37 cellular contexts compared by ENCODE assay signal in the genomic region with DNA sequence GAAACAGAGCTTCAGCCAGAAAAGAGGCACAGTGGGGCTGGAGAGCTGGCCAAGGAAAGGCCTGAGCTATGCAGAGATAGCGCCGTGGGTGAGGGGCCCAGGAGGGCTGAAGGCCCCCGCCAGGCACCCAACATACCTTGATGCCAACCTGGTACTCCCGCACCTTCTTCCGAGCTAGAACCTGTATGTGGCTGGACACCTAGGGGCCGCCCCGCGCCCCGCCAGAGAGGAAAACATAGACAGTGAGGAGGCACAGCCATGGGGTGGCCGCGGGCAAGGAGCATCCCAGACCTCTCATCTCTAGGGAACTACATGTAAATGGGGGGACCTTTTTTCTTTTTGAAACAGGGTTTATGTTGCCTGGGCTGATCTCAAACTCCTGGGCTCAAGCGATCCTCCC. TPM values are rescaled to one million over a fixed set of nuclear protein-coding genes. Genes with fewer than 3 reads are reported as not detected.
"Had no signal": no experiment of that assay in that cellular context is flagged by ENCODE, and none has a peak within 500 bp of the region (broad histone marks: within the 10 kb centered on the region; RNA-seq: fewer than 3 reads in every experiment).

No MANE protein-coding gene starts in this region.

- H3K36me3 ChIP-seq: neutrophil, ovary had no signal

- H3K27ac Mint-ChIP-seq: activated CD4-positive, alpha-beta memory T cell treated with anti-CD3 and anti-CD28 coated beads for 36 hours; activated CD4-positive, alpha-beta T cell treated with anti-CD3 and anti-CD28 coated beads, Interleukin-2, amount 10 ng/mL, durations not matched to agents 24 days and 14 days; activated naive CD4-positive, alpha-beta T cell treated with anti-CD3 and anti-CD28 coated beads, Interleukin-2, amount 50 U/mL, for 24 hours; activated naive CD8-positive, alpha-beta T cell treated with anti-CD3 and anti-CD28 coated beads, Interleukin-2, amount 50 U/mL, for 24 hours; activated T-helper 2 cell treated with anti-CD3 and anti-CD28 coated beads, Interferon-gamma antibody, Interleukin-2, Interleukin-4, amounts not matched to agents 10 μg/mL and 5 μg/mL and 100 μg/mL, durations not matched to agents 14 hours and 24 hours and 36 hours; natural killer cell; stimulated activated memory B cell treated with anti-CD40 and anti-IgM and Interleukin-4, amounts not matched to agents 10 μg/mL and 1 μg/mL and 100 μg/mL, for 72 hours; T-helper 1 cell treated with Interleukin-12 subunit alpha and Interleukin-12 subunit beta and Interleukin-4 antibody, amounts not matched to agents 30 μg/mL and 1 μg/mL, for 36 hours had no signal

- H3K27me3 Mint-ChIP-seq: activated CD4-positive, alpha-beta memory T cell treated with anti-CD3 and anti-CD28 coated beads for 36 hours; activated CD4-positive, alpha-beta T cell treated with anti-CD3 and anti-CD28 coated beads, Interleukin-2, amount 10 ng/mL, durations not matched to agents 24 days and 14 days; activated naive CD4-positive, alpha-beta T cell treated with anti-CD3 and anti-CD28 coated beads, Interleukin-2, amount 50 U/mL, for 24 hours; activated naive CD8-positive, alpha-beta T cell treated with anti-CD3 and anti-CD28 coated beads, Interleukin-2, amount 50 U/mL, for 24 hours; effector memory CD8-positive, alpha-beta T cell; stimulated activated memory B cell treated with anti-CD40 and anti-IgM and Interleukin-4, amounts not matched to agents 10 μg/mL and 1 μg/mL and 100 μg/mL, for 72 hours had no signal

- H3K9me3 ChIP-seq: heart right ventricle, left lung, lower lobe of right lung, neutrophil, ovary, prostate gland, tibial nerve had no signal

- H3K4me1 Mint-ChIP-seq: activated naive CD4-positive, alpha-beta T cell treated with anti-CD3 and anti-CD28 coated beads, Interleukin-2, amount 50 U/mL, for 24 hours; natural killer cell had no signal

- DNase-seq: activated CD4-positive, alpha-beta memory T cell treated with anti-CD3 and anti-CD28 coated beads for 36 hours; activated CD4-positive, alpha-beta T cell treated with anti-CD3 and anti-CD28 coated beads, Interleukin-2, amount 10 ng/mL, durations not matched to agents 24 days and 14 days; activated CD4-positive, CD25-positive, alpha-beta regulatory T cell treated with anti-CD3 and anti-CD28 coated beads, Interleukin-2, amount 50 U/mL, for 72 hours; activated CD8-positive, alpha-beta memory T cell treated with anti-CD3 and anti-CD28 coated beads, Interleukin-2, amount 50 U/mL, for 48 hours; activated naive CD8-positive, alpha-beta T cell treated with anti-CD3 and anti-CD28 coated beads, Interleukin-2, amount 50 U/mL, for 24 hours; activated T-cell treated with anti-CD3 and anti-CD28 coated beads, Interleukin-2, amount 50 U/mL, for 48 hours; amygdala; caudate nucleus; cortex of kidney; effector memory CD8-positive, alpha-beta T cell; foreskin fibroblast; heart right ventricle; left lung; lower lobe of right lung; mesenchymal stem cell; natural killer cell; ovary; retina; small intestine; stimulated activated CD4-positive, alpha-beta T cell treated with anti-CD3 and anti-CD28 coated beads, Interleukin-1b, Interleukin-23, amount 100 ng/mL, for 48 hours; stimulated activated CD4-positive, alpha-beta T cell treated with anti-CD3 and anti-CD28 coated beads, Interleukin-4, amount 100 ng/mL, for 4 hours; stimulated activated CD8-positive, alpha-beta memory T cell treated with anti-CD3 and anti-CD28 coated beads, Interleukin-4, amount 100 ng/mL, for 48 hours; T-helper 9 cell had no signal

- H3K4me3 Mint-ChIP-seq: activated CD4-positive, alpha-beta memory T cell treated with anti-CD3 and anti-CD28 coated beads for 36 hours; activated CD4-positive, alpha-beta T cell treated with anti-CD3 and anti-CD28 coated beads, Interleukin-2, amount 10 ng/mL, durations not matched to agents 24 days and 14 days; activated naive CD4-positive, alpha-beta T cell treated with anti-CD3 and anti-CD28 coated beads, Interleukin-2, amount 50 U/mL, for 24 hours; activated naive CD8-positive, alpha-beta T cell treated with anti-CD3 and anti-CD28 coated beads, Interleukin-2, amount 50 U/mL, for 24 hours; effector memory CD8-positive, alpha-beta T cell; natural killer cell; stimulated activated memory B cell treated with anti-CD40 and anti-IgM and Interleukin-4, amounts not matched to agents 10 μg/mL and 1 μg/mL and 100 μg/mL, for 72 hours; T-helper 1 cell treated with Interleukin-12 subunit alpha and Interleukin-12 subunit beta and Interleukin-4 antibody, amounts not matched to agents 30 μg/mL and 1 μg/mL, for 36 hours had no signal

- H3K27ac ChIP-seq: left lung, lower lobe of right lung, neutrophil, ovary, prostate gland, tibial nerve, VCaP had no signal

- H3K27me3 ChIP-seq: heart right ventricle, left lung, neutrophil, ovary, tibial nerve had no signal

- ATAC-seq: activated naive CD8-positive, alpha-beta T cell treated with anti-CD3 and anti-CD28 coated beads, Interleukin-2, amount 50 U/mL, for 24 hours; effector memory CD8-positive, alpha-beta T cell; left lung; lower lobe of right lung; natural killer cell; sciatic nerve; stimulated activated memory B cell treated with anti-CD40 and anti-IgM and Interleukin-4, amounts not matched to agents 10 μg/mL and 1 μg/mL and 100 μg/mL, for 72 hours had no signal

- H3K36me3 Mint-ChIP-seq: activated CD4-positive, alpha-beta memory T cell treated with anti-CD3 and anti-CD28 coated beads for 36 hours; activated naive CD4-positive, alpha-beta T cell treated with anti-CD3 and anti-CD28 coated beads, Interleukin-2, amount 50 U/mL, for 24 hours; natural killer cell; stimulated activated memory B cell treated with anti-CD40 and anti-IgM and Interleukin-4, amounts not matched to agents 10 μg/mL and 1 μg/mL and 100 μg/mL, for 72 hours had no signal

- FAIRE-seq: endothelial cell of umbilical vein, small intestine, TTC549, urothelium cell line had no signal

- H3K4me3 ChIP-seq: heart right ventricle, left lung, lower lobe of right lung, ovary, prostate gland, tibial nerve had no signal

- H3K9me3 Mint-ChIP-seq: activated CD4-positive, alpha-beta memory T cell treated with anti-CD3 and anti-CD28 coated beads for 36 hours; activated CD4-positive, alpha-beta T cell treated with anti-CD3 and anti-CD28 coated beads, Interleukin-2, amount 10 ng/mL, durations not matched to agents 24 days and 14 days; activated naive CD4-positive, alpha-beta T cell treated with anti-CD3 and anti-CD28 coated beads, Interleukin-2, amount 50 U/mL, for 24 hours; activated naive CD8-positive, alpha-beta T cell treated with anti-CD3 and anti-CD28 coated beads, Interleukin-2, amount 50 U/mL, for 24 hours; activated T-helper 2 cell treated with anti-CD3 and anti-CD28 coated beads, Interferon-gamma antibody, Interleukin-2, Interleukin-4, amounts not matched to agents 10 μg/mL and 5 μg/mL and 100 μg/mL, durations not matched to agents 14 hours and 24 hours and 36 hours; effector memory CD8-positive, alpha-beta T cell; natural killer cell; stimulated activated memory B cell treated with anti-CD40 and anti-IgM and Interleukin-4, amounts not matched to agents 10 μg/mL and 1 μg/mL and 100 μg/mL, for 72 hours; T-helper 1 cell treated with Interleukin-12 subunit alpha and Interleukin-12 subunit beta and Interleukin-4 antibody, amounts not matched to agents 30 μg/mL and 1 μg/mL, for 36 hours had no signal

RNA-seq across cellular contexts. Expression of a gene that starts 16.7 kb away (rescaled TPM):
- total RNA-seq: mononuclear cell had no signal

RNA-seq across cellular contexts. Expression of a gene that starts 32.5 kb away (rescaled TPM):
- total RNA-seq: activated CD4-positive, alpha-beta memory T cell treated with anti-CD3 and anti-CD28 coated beads for 36 hours; activated CD4-positive, alpha-beta T cell treated with anti-CD3 and anti-CD28 coated beads, Interleukin-2, amount 10 ng/mL, durations not matched to agents 24 days and 14 days; activated T-helper 2 cell treated with anti-CD3 and anti-CD28 coated beads, Interferon-gamma antibody, Interleukin-2, Interleukin-4, amounts not matched to agents 10 μg/mL and 5 μg/mL and 100 μg/mL, durations not matched to agents 14 hours and 24 hours and 36 hours; chondrocyte; endothelial cell of umbilical vein; heart right ventricle; left lung; lower lobe of right lung; mononuclear cell; natural killer cell; sciatic nerve had no signal
- polyA plus RNA-seq: endothelial cell of umbilical vein, small intestine had no signal
